In genomic region chr11:62108017-62108750, GRCh38 we compare ENCODE assay signal across 8 cellular contexts. TPM values are rescaled to one million over a fixed set of nuclear protein-coding genes. Genes with fewer than 3 reads are reported as not detected.
A peak's percentile ranks its signal among the peaks of the same experiment; 100 is the strongest.
DNase-seq lines count a peak whose midpoint lies in the region; ATAC-seq and TF ChIP-seq lines count a peak whose summit lies in the region.

No MANE protein-coding gene starts in this region.

- H3K36me3 ChIP-seq in HEK293 (ENCODE audit: control insufficient read depth in 2 of 2, insufficient read depth in 1 of 2, low read length in 2 of 2) (no peaks in the 10 kb centered on the region), sigmoid colon (no peaks in the 10 kb centered on the region)

- H3K4me3 Mint-ChIP-seq in activated naive CD8-positive, alpha-beta T cell treated with anti-CD3 and anti-CD28 coated beads, Interleukin-2, amount 50 U/mL, for 24 hours, result no peak overlapping the region

- TF ChIP-seq CTCF in HEK293 (tag by site-specific recombination; IDR thresholded peaks at IDR 0.05), result peak; percentile 27; the same call in 1 of the 2 replicates
- peak; percentile 59 to 86 (median 79) for TF ChIP-seq CTCF in sigmoid colon (IDR thresholded peaks at IDR 0.05)

- H3K4me1 ChIP-seq in HEK293 (ENCODE audit: control insufficient read depth, insufficient read depth, low read length) (no peaks in the 10 kb centered on the region), sigmoid colon (peaks cover 0 to 39% (median 29%) of the 10 kb centered on the region in 4 donors)

- H3K27me3 ChIP-seq in sigmoid colon, result no peaks in the 10 kb centered on the region

- POLR2A ChIA-PET in HEK293 (lab: Yijun Ruan, JAX), result interaction anchor here (0.7 kb wide), 1 partner anchor 273 kb away, joined by 4 read pairs; no protein-coding TSS in a partner anchor

- CTCF ChIA-PET in HEK293 (lab: Yijun Ruan, JAX), result interaction anchor here (0.5 to 5.6 kb wide), 57 partner anchors 9 to 1204 kb away, joined by 3 to 108 read pairs (median 4); partner anchors contain the start of genes BEST1, FADS2, FEN1 and FTH1

- H3K9me3 ChIP-seq in HEK293 (ENCODE audit: control insufficient read depth, insufficient read depth, low read depth, low read length), result no peaks in the 10 kb centered on the region
- H3K9me3 ChIP-seq in sigmoid colon, result no peaks in the 10 kb centered on the region

- no peak for ATAC-seq in activated naive CD8-positive, alpha-beta T cell treated with anti-CD3 and anti-CD28 coated beads, Interleukin-2, amount 50 U/mL, for 24 hours
- peak; percentile 32 for ATAC-seq in left ventricle myocardium superior
- ATAC-seq in GM18861 (IDR thresholded peaks at IDR 0.05; ENCODE audit: unreplicated experiment), result no peak
- ATAC-seq in GM19395 (IDR thresholded peaks at IDR 0.05; ENCODE audit: unreplicated experiment), result no peak

- WGBS in sigmoid colon, 2 donors, result 40 to 49% methylated on average over 14 of the region's 14 CpGs

- H3K4me1 Mint-ChIP-seq in activated naive CD8-positive, alpha-beta T cell treated with anti-CD3 and anti-CD28 coated beads, Interleukin-2, amount 50 U/mL, for 24 hours, result peaks cover 20% of the 10 kb centered on the region

- no peak overlapping the region for H3K27ac ChIP-seq in HEK293 (ENCODE audit: extremely low read depth, low read depth, low read length)
- no peak overlapping the region for H3K27ac ChIP-seq in sigmoid colon

- no peaks in the 10 kb centered on the region for H3K36me3 Mint-ChIP-seq in activated naive CD8-positive, alpha-beta T cell treated with anti-CD3 and anti-CD28 coated beads, Interleukin-2, amount 50 U/mL, for 24 hours (ENCODE audit: low read depth)

- H3K27me3 Mint-ChIP-seq in activated naive CD8-positive, alpha-beta T cell treated with anti-CD3 and anti-CD28 coated beads, Interleukin-2, amount 50 U/mL, for 24 hours, result peaks cover 2% of the 10 kb centered on the region

- H3K9me3 Mint-ChIP-seq in activated naive CD8-positive, alpha-beta T cell treated with anti-CD3 and anti-CD28 coated beads, Interleukin-2, amount 50 U/mL, for 24 hours, result no peaks in the 10 kb centered on the region

- TF ChIP-seq EP300 in sigmoid colon (IDR thresholded peaks at IDR 0.05), result no peak

- TF ChIP-seq POLR2A in sigmoid colon (IDR thresholded peaks at IDR 0.05), result no peak

- DNase-seq in DMS 273 treated with DMSO at 0.1 percent for 48 hours (lab: John Stamatoyannopoulos, UW) (peak; percentile 10), NCI-H526 treated with DMSO at 0.1 percent for 48 hours (lab: John Stamatoyannopoulos, UW) (peak; percentile 73), left ventricle myocardium superior (no peak), sigmoid colon (no peak)
- DNase-seq in activated naive CD8-positive, alpha-beta T cell treated with anti-CD3 and anti-CD28 coated beads, Interleukin-2, amount 50 U/mL, for 24 hours, result peak; percentile 29

- intact Hi-C loops in left ventricle myocardium superior (cut with micrococcal nuclease), result loop anchor here (10.0 kb wide), 2 partner anchors 213 to 303 kb away; partner anchors contain the start of gene FADS3
- intact Hi-C loops in sigmoid colon (cut with DNase I), result loop anchor here (2.0 to 5.0 kb wide), 4 partner anchors 136 to 356 kb away; partner anchors contain the start of gene MYRF

- no peak overlapping the region for H3K27ac Mint-ChIP-seq in activated naive CD8-positive, alpha-beta T cell treated with anti-CD3 and anti-CD28 coated beads, Interleukin-2, amount 50 U/mL, for 24 hours

- no peak overlapping the region for H3K4me3 ChIP-seq in HEK293 (ENCODE audit: low read depth, low read length)
- H3K4me3 ChIP-seq in sigmoid colon, result no peak overlapping the region

TF ChIP-seq in HEK293, 187 proteins besides CTCF, POLR2A, EP300 and RAD21:
- TF ChIP-seq ZNF654 (tag by site-specific recombination; IDR thresholded peaks at IDR 0.05; ENCODE audit: low read depth) (peak; percentile 90), ZNF549 (tag by site-specific recombination; IDR thresholded peaks at IDR 0.05) (peak; percentile 85), ZNF529 (tag by site-specific recombination; IDR thresholded peaks at IDR 0.05; ENCODE audit: insufficient replicate concordance) (no peak), ZNF626 (tag by site-specific recombination; IDR thresholded peaks at IDR 0.05) (no peak), ZFHX2 (tag by site-specific recombination; conservative IDR thresholded peaks at IDR 0.05) (0 out of 2 replicates have a peak, but pooled peaks have one; percentile 17), SCRT2 (tag by site-specific recombination; IDR thresholded peaks at IDR 0.05) (peak; percentile 74), IKZF3 (tag by site-specific recombination; IDR thresholded peaks at IDR 0.05) (0 out of 2 replicates have a peak, but pooled peaks have one; percentile 23), GLIS1 (tag by site-specific recombination; IDR thresholded peaks at IDR 0.05) (peak; percentile 57)

RNA-seq across cellular contexts. Expression of gene INCENP, which starts 15.6 kb away (rescaled TPM):
- total RNA-seq in left ventricle myocardium superior (11.6 TPM), sigmoid colon (10 to 100 TPM in 1 of 4 donors, 1 to 10 TPM in 3; 5.4 to 25.3 (median 8.9) TPM)
- 10 to 100 TPM in 1 of 3 donors, 1 to 10 TPM in 2; 4.2 to 21.6 (median 5.3) TPM for polyA plus RNA-seq in sigmoid colon

Comparison
In these comparisons a context has a peak if more than half of its experiments do, and no peak if none do; other contexts are left out.
1. DNase-seq: peak in DMS 273 treated with DMSO at 0.1 percent for 48 hours (single experiment), NCI-H526 treated with DMSO at 0.1 percent for 48 hours (single experiment) and activated naive CD8-positive, alpha-beta T cell treated with anti-CD3 and anti-CD28 coated beads, Interleukin-2, amount 50 U/mL, for 24 hours (single experiment); none in left ventricle myocardium superior (single experiment) and sigmoid colon (single experiment).